ENCODE assay signal across 1 cellular context in the genomic region with DNA sequence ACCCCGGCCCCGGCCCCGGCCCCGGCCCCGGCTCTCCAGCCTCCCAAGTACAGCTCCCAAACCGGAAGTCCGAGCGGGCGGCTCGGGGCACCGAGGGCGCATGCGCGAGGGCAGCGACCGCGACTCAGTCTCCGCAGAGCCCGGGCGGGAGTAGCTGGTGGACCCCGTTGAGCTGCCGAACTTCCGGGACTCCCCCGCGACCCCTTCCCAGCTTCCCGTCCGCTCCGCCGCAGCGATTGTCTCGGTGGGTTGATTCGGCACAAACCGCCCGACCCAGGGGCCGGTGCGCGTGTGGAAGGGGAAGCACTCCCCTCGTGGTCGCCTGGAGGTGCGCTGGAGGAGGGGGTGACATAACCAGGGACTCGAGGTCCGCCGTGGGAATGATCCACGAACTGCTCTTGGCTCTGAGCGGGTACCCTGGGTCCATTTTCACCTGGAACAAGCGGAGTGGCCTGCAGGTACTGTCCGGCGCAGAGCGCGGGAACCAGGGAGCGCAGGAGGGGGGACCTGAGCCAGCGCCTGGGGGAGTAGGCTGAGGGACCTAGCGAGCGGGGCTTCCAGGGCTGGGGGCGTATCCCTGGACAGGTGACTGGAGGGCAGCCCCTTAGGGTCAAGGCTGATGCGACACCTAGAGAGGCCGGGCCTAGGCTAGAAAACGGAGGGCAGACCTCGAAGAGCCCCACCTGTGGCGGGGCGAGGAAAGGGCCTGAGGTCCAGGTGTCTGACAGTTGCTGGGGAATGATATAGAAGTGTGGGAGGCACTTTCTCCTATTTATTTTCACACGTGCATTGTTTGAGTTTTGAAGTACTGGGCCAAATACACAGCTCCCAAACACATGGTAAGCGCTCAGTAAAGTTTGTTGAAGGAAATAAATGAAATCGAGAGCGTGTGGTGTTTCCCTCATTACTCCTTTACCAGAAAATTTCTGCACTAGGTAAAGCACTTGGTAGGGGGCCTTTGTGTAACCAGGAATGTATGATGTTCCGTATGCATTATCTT.
TF ChIP-seq lines count a peak whose summit lies in the region.

A gene with protein sequence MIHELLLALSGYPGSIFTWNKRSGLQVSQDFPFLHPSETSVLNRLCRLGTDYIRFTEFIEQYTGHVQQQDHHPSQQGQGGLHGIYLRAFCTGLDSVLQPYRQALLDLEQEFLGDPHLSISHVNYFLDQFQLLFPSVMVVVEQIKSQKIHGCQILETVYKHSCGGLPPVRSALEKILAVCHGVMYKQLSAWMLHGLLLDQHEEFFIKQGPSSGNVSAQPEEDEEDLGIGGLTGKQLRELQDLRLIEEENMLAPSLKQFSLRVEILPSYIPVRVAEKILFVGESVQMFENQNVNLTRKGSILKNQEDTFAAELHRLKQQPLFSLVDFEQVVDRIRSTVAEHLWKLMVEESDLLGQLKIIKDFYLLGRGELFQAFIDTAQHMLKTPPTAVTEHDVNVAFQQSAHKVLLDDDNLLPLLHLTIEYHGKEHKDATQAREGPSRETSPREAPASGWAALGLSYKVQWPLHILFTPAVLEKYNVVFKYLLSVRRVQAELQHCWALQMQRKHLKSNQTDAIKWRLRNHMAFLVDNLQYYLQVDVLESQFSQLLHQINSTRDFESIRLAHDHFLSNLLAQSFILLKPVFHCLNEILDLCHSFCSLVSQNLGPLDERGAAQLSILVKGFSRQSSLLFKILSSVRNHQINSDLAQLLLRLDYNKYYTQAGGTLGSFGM (plus strand): TSS at position 127 of the 1,000 bp plus-strand sequence. CDS start 254 bp downstream, at position 381.
A gene (minus strand): TSS at position 69 of the 1,000 bp plus-strand sequence. CDS start 1,130 bp downstream, outside the sequence.

TF ChIP-seq in HepG2, 621 proteins besides CTCF, POLR2A, EP300 and RAD21 (continued from another document and continues in another):
- TF ChIP-seq, protein P1, sequence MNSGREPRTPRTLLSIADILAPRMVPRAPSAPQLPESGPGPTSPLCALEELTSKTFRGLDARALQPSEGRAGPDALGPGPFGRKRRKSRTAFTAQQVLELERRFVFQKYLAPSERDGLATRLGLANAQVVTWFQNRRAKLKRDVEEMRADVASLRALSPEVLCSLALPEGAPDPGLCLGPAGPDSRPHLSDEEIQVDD (CRISPR knock-in tag; IDR thresholded peaks at IDR 0.05; ENCODE audit: borderline replicate concordance), result no peak
- TF ChIP-seq ZNF460 (CRISPR knock-in tag; IDR thresholded peaks at IDR 0.05; ENCODE audit: borderline replicate concordance) (peak; percentile 59; the same call in 1 of the 2 replicates), PCBP1 (IDR thresholded peaks at IDR 0.05; ENCODE audit: borderline replicate concordance, low read depth, low read length) (no peak), GABPB1 (CRISPR knock-in tag; IDR thresholded peaks at IDR 0.05) (peak; percentile 94), ZNF44 (CRISPR knock-in tag; IDR thresholded peaks at IDR 0.05) (0 out of 2 replicates have a peak, but pooled peaks have one; percentile 51), RFX5 (IDR thresholded peaks at IDR 0.05; ENCODE audit: low read depth, low read length) (peak; percentile 40; the same call in 1 of the 2 replicates), ZNF567 (CRISPR knock-in tag; IDR thresholded peaks at IDR 0.05; ENCODE audit: borderline replicate concordance) (0 out of 2 replicates have a peak, but pooled peaks have one; percentile 24), MED13 (CRISPR knock-in tag; IDR thresholded peaks at IDR 0.05) (peak; percentile 56; the same call in 1 of the 2 replicates), REPIN1 (CRISPR knock-in tag; IDR thresholded peaks at IDR 0.05; ENCODE audit: borderline replicate concordance, low read depth) (peak; percentile 86), RELA (CRISPR knock-in tag; IDR thresholded peaks at IDR 0.05) (no peak; the same call in 1 of the 2 replicates), HDAC6 (IDR thresholded peaks at IDR 0.05; ENCODE audit: low read depth, low read length) (no peak), ZBTB21 (CRISPR knock-in tag; IDR thresholded peaks at IDR 0.05) (no peak), ZSCAN9 (CRISPR knock-in tag; IDR thresholded peaks at IDR 0.05; ENCODE audit: borderline replicate concordance) (no peak; the same call in 1 of the 2 replicates), PHB2 (IDR thresholded peaks at IDR 0.05; ENCODE audit: partially characterized antibody) (no peak), ZNF546 (CRISPR knock-in tag; conservative IDR thresholded peaks at IDR 0.05) (peak; percentile 82; the same call in 1 of the 2 replicates), HNF4A (CRISPR knock-in tag; IDR thresholded peaks at IDR 0.05) (0 out of 2 replicates have a peak, but pooled peaks have one; percentile 3), FOXK1 (CRISPR knock-in tag; IDR thresholded peaks at IDR 0.05; ENCODE audit: borderline replicate concordance, low read depth) (peak; percentile 28; the same call in 1 of the 2 replicates), ZNF777 (CRISPR knock-in tag; IDR thresholded peaks at IDR 0.05) (no peak), PLRG1 (conservative IDR thresholded peaks at IDR 0.05) (no peak), TEAD3 (CRISPR knock-in tag; optimal IDR thresholded peaks at IDR 0.05; ENCODE audit: borderline replicate concordance) (no peak), PAWR (CRISPR knock-in tag; IDR thresholded peaks at IDR 0.05; ENCODE audit: borderline replicate concordance) (no peak)
- TF ChIP-seq, protein P2, sequence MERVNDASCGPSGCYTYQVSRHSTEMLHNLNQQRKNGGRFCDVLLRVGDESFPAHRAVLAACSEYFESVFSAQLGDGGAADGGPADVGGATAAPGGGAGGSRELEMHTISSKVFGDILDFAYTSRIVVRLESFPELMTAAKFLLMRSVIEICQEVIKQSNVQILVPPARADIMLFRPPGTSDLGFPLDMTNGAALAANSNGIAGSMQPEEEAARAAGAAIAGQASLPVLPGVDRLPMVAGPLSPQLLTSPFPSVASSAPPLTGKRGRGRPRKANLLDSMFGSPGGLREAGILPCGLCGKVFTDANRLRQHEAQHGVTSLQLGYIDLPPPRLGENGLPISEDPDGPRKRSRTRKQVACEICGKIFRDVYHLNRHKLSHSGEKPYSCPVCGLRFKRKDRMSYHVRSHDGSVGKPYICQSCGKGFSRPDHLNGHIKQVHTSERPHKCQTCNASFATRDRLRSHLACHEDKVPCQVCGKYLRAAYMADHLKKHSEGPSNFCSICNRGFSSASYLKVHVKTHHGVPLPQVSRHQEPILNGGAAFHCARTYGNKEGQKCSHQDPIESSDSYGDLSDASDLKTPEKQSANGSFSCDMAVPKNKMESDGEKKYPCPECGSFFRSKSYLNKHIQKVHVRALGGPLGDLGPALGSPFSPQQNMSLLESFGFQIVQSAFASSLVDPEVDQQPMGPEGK (CRISPR knock-in tag; IDR thresholded peaks at IDR 0.05), result peak; percentile 48
- TF ChIP-seq, protein P3, sequence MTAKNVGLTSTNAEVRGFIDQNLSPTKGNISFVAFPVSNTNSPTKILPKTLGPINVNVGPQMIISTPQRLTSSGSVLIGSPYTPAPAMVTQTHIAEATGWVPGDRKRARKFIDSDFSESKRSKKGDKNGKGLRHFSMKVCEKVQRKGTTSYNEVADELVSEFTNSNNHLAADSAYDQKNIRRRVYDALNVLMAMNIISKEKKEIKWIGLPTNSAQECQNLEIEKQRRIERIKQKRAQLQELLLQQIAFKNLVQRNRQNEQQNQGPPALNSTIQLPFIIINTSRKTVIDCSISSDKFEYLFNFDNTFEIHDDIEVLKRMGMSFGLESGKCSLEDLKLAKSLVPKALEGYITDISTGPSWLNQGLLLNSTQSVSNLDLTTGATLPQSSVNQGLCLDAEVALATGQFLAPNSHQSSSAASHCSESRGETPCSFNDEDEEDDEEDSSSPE (CRISPR knock-in tag; IDR thresholded peaks at IDR 0.05), result peak; percentile 60
- TF ChIP-seq, protein P4, sequence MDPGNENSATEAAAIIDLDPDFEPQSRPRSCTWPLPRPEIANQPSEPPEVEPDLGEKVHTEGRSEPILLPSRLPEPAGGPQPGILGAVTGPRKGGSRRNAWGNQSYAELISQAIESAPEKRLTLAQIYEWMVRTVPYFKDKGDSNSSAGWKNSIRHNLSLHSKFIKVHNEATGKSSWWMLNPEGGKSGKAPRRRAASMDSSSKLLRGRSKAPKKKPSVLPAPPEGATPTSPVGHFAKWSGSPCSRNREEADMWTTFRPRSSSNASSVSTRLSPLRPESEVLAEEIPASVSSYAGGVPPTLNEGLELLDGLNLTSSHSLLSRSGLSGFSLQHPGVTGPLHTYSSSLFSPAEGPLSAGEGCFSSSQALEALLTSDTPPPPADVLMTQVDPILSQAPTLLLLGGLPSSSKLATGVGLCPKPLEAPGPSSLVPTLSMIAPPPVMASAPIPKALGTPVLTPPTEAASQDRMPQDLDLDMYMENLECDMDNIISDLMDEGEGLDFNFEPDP (CRISPR knock-in tag; conservative IDR thresholded peaks at IDR 0.05), result no peak
- TF ChIP-seq, protein P5, sequence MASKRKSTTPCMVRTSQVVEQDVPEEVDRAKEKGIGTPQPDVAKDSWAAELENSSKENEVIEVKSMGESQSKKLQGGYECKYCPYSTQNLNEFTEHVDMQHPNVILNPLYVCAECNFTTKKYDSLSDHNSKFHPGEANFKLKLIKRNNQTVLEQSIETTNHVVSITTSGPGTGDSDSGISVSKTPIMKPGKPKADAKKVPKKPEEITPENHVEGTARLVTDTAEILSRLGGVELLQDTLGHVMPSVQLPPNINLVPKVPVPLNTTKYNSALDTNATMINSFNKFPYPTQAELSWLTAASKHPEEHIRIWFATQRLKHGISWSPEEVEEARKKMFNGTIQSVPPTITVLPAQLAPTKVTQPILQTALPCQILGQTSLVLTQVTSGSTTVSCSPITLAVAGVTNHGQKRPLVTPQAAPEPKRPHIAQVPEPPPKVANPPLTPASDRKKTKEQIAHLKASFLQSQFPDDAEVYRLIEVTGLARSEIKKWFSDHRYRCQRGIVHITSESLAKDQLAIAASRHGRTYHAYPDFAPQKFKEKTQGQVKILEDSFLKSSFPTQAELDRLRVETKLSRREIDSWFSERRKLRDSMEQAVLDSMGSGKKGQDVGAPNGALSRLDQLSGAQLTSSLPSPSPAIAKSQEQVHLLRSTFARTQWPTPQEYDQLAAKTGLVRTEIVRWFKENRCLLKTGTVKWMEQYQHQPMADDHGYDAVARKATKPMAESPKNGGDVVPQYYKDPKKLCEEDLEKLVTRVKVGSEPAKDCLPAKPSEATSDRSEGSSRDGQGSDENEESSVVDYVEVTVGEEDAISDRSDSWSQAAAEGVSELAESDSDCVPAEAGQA (IDR thresholded peaks at IDR 0.05; ENCODE audit: low read depth), result no peak
- TF ChIP-seq, protein P5 (CRISPR knock-in tag; IDR thresholded peaks at IDR 0.05; ENCODE audit: borderline replicate concordance), result no peak
- TF ChIP-seq, protein P6, sequence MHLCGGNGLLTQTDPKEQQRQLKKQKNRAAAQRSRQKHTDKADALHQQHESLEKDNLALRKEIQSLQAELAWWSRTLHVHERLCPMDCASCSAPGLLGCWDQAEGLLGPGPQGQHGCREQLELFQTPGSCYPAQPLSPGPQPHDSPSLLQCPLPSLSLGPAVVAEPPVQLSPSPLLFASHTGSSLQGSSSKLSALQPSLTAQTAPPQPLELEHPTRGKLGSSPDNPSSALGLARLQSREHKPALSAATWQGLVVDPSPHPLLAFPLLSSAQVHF (CRISPR knock-in tag; IDR thresholded peaks at IDR 0.05), result 0 out of 2 replicates have a peak, but pooled peaks have one; percentile 38
- TF ChIP-seq, protein P7, sequence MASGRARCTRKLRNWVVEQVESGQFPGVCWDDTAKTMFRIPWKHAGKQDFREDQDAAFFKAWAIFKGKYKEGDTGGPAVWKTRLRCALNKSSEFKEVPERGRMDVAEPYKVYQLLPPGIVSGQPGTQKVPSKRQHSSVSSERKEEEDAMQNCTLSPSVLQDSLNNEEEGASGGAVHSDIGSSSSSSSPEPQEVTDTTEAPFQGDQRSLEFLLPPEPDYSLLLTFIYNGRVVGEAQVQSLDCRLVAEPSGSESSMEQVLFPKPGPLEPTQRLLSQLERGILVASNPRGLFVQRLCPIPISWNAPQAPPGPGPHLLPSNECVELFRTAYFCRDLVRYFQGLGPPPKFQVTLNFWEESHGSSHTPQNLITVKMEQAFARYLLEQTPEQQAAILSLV (CRISPR knock-in tag; IDR thresholded peaks at IDR 0.05; ENCODE audit: borderline replicate concordance), result 0 out of 2 replicates have a peak, but pooled peaks have one; percentile 59
- TF ChIP-seq, protein P8, sequence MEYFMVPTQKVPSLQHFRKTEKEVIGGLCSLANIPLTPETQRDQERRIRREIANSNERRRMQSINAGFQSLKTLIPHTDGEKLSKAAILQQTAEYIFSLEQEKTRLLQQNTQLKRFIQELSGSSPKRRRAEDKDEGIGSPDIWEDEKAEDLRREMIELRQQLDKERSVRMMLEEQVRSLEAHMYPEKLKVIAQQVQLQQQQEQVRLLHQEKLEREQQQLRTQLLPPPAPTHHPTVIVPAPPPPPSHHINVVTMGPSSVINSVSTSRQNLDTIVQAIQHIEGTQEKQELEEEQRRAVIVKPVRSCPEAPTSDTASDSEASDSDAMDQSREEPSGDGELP (IDR thresholded peaks at IDR 0.05; ENCODE audit: borderline replicate concordance, low read depth), result peak; percentile 73; the same call in 1 of the 2 replicates
